ENCODE assay signal across 22 cellular contexts in genomic region chr2:228556707-228557106, GRCh38.
DNase-seq lines count a peak whose midpoint lies in the region; ATAC-seq, FAIRE-seq and TF ChIP-seq lines count a peak whose summit lies in the region.
"Had no signal": no experiment of that assay in that cellular context is flagged by ENCODE, and none has a peak within 500 bp of the region (broad histone marks: within the 10 kb centered on the region; RNA-seq: fewer than 3 reads in every experiment).

No MANE protein-coding gene starts in this region.

- H3K4me1 ChIP-seq in RWPE2 (ENCODE audit: insufficient read depth, poor library complexity, severe bottlenecking) = peaks cover 3% of the 10 kb centered on the region
- H3K4me1 ChIP-seq: A549, HAP-1 had no signal

- ATAC-seq in RWPE2 (ENCODE audit: low read depth) (peak; percentile 80), HG03175 (IDR thresholded peaks at IDR 0.05; ENCODE audit: unreplicated experiment) (no peak)
- ATAC-seq: A549, left cardiac atrium had no signal

- H3K9me3 ChIP-seq in RWPE2 (ENCODE audit: severe bottlenecking) = no peaks in the 10 kb centered on the region
- H3K9me3 ChIP-seq: A549, adrenal gland, HAP-1 had no signal

- no peaks in the 10 kb centered on the region for H3K27me3 ChIP-seq in RWPE2 (ENCODE audit: insufficient read depth, poor library complexity, severe bottlenecking)
- H3K27me3 ChIP-seq: adrenal gland had no signal

- H3K27ac ChIP-seq in RWPE2 (ENCODE audit: poor library complexity, severe bottlenecking) = no peak overlapping the region
- H3K27ac ChIP-seq: A549, adrenal gland had no signal

- H3K4me1 Mint-ChIP-seq in activated T-cell treated with anti-CD3 and anti-CD28 coated beads, Interleukin-2, amount 50 U/mL, for 24 hours (ENCODE audit: low read depth) = no peaks in the 10 kb centered on the region
- H3K4me1 Mint-ChIP-seq: CD4-positive, CD25-positive, alpha-beta regulatory T cell had no signal

- no peaks in the 10 kb centered on the region for H3K36me3 ChIP-seq in RWPE2 (ENCODE audit: low read depth)
- H3K36me3 ChIP-seq: adrenal gland, HAP-1 had no signal

- TF ChIP-seq CTCF in RWPE2 (IDR thresholded peaks at IDR 0.05; ENCODE audit: poor library complexity, severe bottlenecking) (no peak), fibroblast of mammary gland (conservative IDR thresholded peaks at IDR 0.05; ENCODE audit: control insufficient read depth, insufficient read depth, low read depth, low read length) (no peak), GM20000 (IDR thresholded peaks at IDR 0.05; ENCODE audit: extremely low read depth, missing control alignments) (no peak)

- DNase-seq in SIG-M5 treated with dmso at 0.1 percent for 504 hours (lab: John Stamatoyannopoulos, UW; ENCODE audit: unreplicated experiment) = peak; percentile 8
- no peak for DNase-seq in SIG-M5 (lab: John Stamatoyannopoulos, UW)
- no peak for DNase-seq in RWPE2 (ENCODE audit: low spot score)
- peak; percentile 38 for DNase-seq in fibroblast of mammary gland (ENCODE audit: low read depth)
- peak; percentile 24 for DNase-seq in urothelium cell line (ENCODE audit: low spot score)
- no peak for DNase-seq in GM20000 (ENCODE audit: low spot score)
- DNase-seq in activated T-cell treated with anti-CD3 and anti-CD28 coated beads, Interleukin-2, amount 50 U/mL, for 24 hours = no peak
- DNase-seq: activated CD4-positive, alpha-beta T cell treated with anti-CD3 and anti-CD28 coated beads, Interleukin-2, amount 50 U/mL, for 4 hours; CD4-positive, CD25-positive, alpha-beta regulatory T cell; cortex of kidney; DND-41; KG1; left cardiac atrium; NCI-H1417 treated with DMSO at 0.1 percent for 48 hours; NCI-H446 treated with DMSO at 0.1 percent for 48 hours had no signal

- H3K27ac Mint-ChIP-seq in activated T-cell treated with anti-CD3 and anti-CD28 coated beads, Interleukin-2, amount 50 U/mL, for 24 hours = no peak overlapping the region
- H3K27ac Mint-ChIP-seq: activated T-helper 1 cell treated with anti-CD3 and anti-CD28 coated beads, Interleukin-12 subunit alpha, Interleukin-12 subunit beta, Interleukin-2, Interleukin-4 antibody, amounts not matched to agents 30 ng/mL and 10 ng/mL and 1 ng/mL, durations not matched to agents 14 hours and 24 hours and 36 hours; CD4-positive, CD25-positive, alpha-beta regulatory T cell; type B pancreatic cell had no signal

- FAIRE-seq in urothelium cell line (lab: Jason Lieb, UNC) = no peak
- FAIRE-seq: A549, GM12892 had no signal

- H3K4me3 ChIP-seq in RWPE2 (ENCODE audit: severe bottlenecking) (no peak overlapping the region), fibroblast of mammary gland (ENCODE audit: control insufficient read depth, low read depth, low read length) (no peak overlapping the region)
- H3K4me3 ChIP-seq: A549, adrenal gland, HAP-1 had no signal

- H3K27me3 Mint-ChIP-seq in activated T-cell treated with anti-CD3 and anti-CD28 coated beads, Interleukin-2, amount 50 U/mL, for 24 hours = no peaks in the 10 kb centered on the region
- H3K27me3 Mint-ChIP-seq: CD4-positive, CD25-positive, alpha-beta regulatory T cell; type B pancreatic cell had no signal

- no peak overlapping the region for H3K4me3 Mint-ChIP-seq in activated T-cell treated with anti-CD3 and anti-CD28 coated beads, Interleukin-2, amount 50 U/mL, for 24 hours
- H3K4me3 Mint-ChIP-seq: activated T-helper 1 cell treated with anti-CD3 and anti-CD28 coated beads, Interleukin-12 subunit alpha, Interleukin-12 subunit beta, Interleukin-2, Interleukin-4 antibody, amounts not matched to agents 30 ng/mL and 10 ng/mL and 1 ng/mL, durations not matched to agents 14 hours and 24 hours and 36 hours; CD4-positive, CD25-positive, alpha-beta regulatory T cell; type B pancreatic cell had no signal

- peaks cover 10% of the 10 kb centered on the region for H3K9me3 Mint-ChIP-seq in activated T-cell treated with anti-CD3 and anti-CD28 coated beads, Interleukin-2, amount 50 U/mL, for 24 hours
- H3K9me3 Mint-ChIP-seq: type B pancreatic cell had no signal

- H3K36me3 Mint-ChIP-seq in activated T-cell treated with anti-CD3 and anti-CD28 coated beads, Interleukin-2, amount 50 U/mL, for 24 hours (ENCODE audit: low read depth) = no peaks in the 10 kb centered on the region
- H3K36me3 Mint-ChIP-seq: CD4-positive, CD25-positive, alpha-beta regulatory T cell; type B pancreatic cell had no signal

Comparison
In these comparisons a context has a peak if more than half of its experiments do, and no peak if none do; other contexts are left out.
1. DNase-seq: peak in SIG-M5 treated with dmso at 0.1 percent for 504 hours (single experiment), fibroblast of mammary gland (single experiment) and urothelium cell line (single experiment); none in SIG-M5 (single experiment), RWPE2 (single experiment), GM20000 (single experiment) and activated T-cell treated with anti-CD3 and anti-CD28 coated beads, Interleukin-2, amount 50 U/mL, for 24 hours (single experiment).